ENCODE assay signal across 13 cellular contexts in the genomic region with DNA sequence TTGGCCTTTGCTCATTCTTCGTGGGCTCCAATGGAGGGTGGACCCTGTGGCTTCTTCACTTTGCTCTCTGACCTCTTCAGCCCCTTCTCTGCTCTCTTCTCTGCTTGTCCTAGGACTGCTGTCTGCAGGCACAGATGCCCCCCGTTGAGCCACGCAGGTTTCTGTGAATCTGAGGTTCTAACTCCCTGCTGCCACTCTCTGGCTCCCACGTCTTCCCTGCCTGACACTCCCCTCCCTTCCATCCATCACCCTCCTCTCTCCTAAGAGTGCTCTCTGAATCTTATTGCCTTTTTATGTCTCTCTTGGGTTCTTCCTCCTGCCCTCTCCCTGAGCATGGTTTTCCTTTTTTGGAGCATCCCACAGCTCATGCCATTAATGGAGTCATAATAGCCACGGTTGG.
A peak's percentile ranks its signal among the peaks of the same experiment; 100 is the strongest.
DNase-seq lines count a peak whose midpoint lies in the region; ATAC-seq and TF ChIP-seq lines count a peak whose summit lies in the region.
"Had no signal": no experiment of that assay in that cellular context is flagged by ENCODE, and none has a peak within 500 bp of the region (broad histone marks: within the 10 kb centered on the region; RNA-seq: fewer than 3 reads in every experiment).

No MANE protein-coding gene starts in this region.

- peak overlapping the region; percentile 55 for H3K27ac Mint-ChIP-seq in central memory CD8-positive, alpha-beta T cell (ENCODE audit: low read depth)
- H3K27ac Mint-ChIP-seq in nephron: peak overlapping the region in 2 of 3 experiments; percentile 40 to 42
- H3K27ac Mint-ChIP-seq in type B pancreatic cell: no peak overlapping the region

- no peaks in the 10 kb centered on the region for H3K36me3 Mint-ChIP-seq in central memory CD8-positive, alpha-beta T cell (ENCODE audit: insufficient read depth)
- H3K36me3 Mint-ChIP-seq in nephron (ENCODE audit: low read depth) (peaks cover 13% of the 10 kb centered on the region), type B pancreatic cell (peaks cover 12% of the 10 kb centered on the region)
- H3K36me3 Mint-ChIP-seq: CD8-positive, alpha-beta memory T cell had no signal

- TF ChIP-seq CTCF in nephron (IDR thresholded peaks at IDR 0.05; ENCODE audit: unreplicated experiment in 3 of 3) (no peak), type B pancreatic cell (conservative IDR thresholded peaks at IDR 0.05) (no peak)

- no peak for ATAC-seq in central memory CD8-positive, alpha-beta T cell (replicated peaks; ENCODE audit: extremely low read depth, poor library complexity, severe bottlenecking)
- ATAC-seq: HCT116 had no signal

- in situ Hi-C loops in KBM-7 (cut with MboI; ENCODE audit: low pct_unique_long_range_greater_than_20kb, low sequenced_read_pairs): no loop called here

- no peaks in the 10 kb centered on the region for H3K9me3 Mint-ChIP-seq in central memory CD8-positive, alpha-beta T cell
- H3K9me3 Mint-ChIP-seq in nephron (no peaks in the 10 kb centered on the region), type B pancreatic cell (no peaks in the 10 kb centered on the region)
- H3K9me3 Mint-ChIP-seq: CD8-positive, alpha-beta memory T cell had no signal

- no peak overlapping the region for H3K4me3 Mint-ChIP-seq in central memory CD8-positive, alpha-beta T cell
- H3K4me3 Mint-ChIP-seq in nephron: peak overlapping the region in 2 of 3 experiments; percentile 0 to 5
- H3K4me3 Mint-ChIP-seq in type B pancreatic cell: peak overlapping the region; percentile 46
- H3K4me3 Mint-ChIP-seq: CD8-positive, alpha-beta memory T cell had no signal

- no peaks in the 10 kb centered on the region for H3K27me3 Mint-ChIP-seq in central memory CD8-positive, alpha-beta T cell
- H3K27me3 Mint-ChIP-seq in nephron (ENCODE audit: low read depth) (peaks cover 77% of the 10 kb centered on the region), type B pancreatic cell (peaks cover 38% of the 10 kb centered on the region)

- DNase-seq in NCI-H146 (lab: John Stamatoyannopoulos, UW) (peak; percentile 55), NCI-H146 treated with DMSO at 0.1 percent for 48 hours (lab: John Stamatoyannopoulos, UW; ENCODE audit: unreplicated experiment) (no peak), type B pancreatic cell (ENCODE audit: extremely low spot score, unreplicated experiment) (no peak), ecto neural progenitor cell (ENCODE audit: low spot score) (no peak), KBM-7 (no peak), DMS79 treated with DMSO at 0.1 percent for 48 hours (lab: John Stamatoyannopoulos, UW) (no peak)
- no peak for DNase-seq in central memory CD8-positive, alpha-beta T cell (ENCODE audit: low spot score in 2 of 2)
- DNase-seq: AML-193; Caco-2; CD8-positive, alpha-beta memory T cell; GF-D8 had no signal

- peaks cover 2% of the 10 kb centered on the region for H3K4me1 Mint-ChIP-seq in central memory CD8-positive, alpha-beta T cell
- H3K4me1 Mint-ChIP-seq in nephron: peaks cover 52% of the 10 kb centered on the region
- H3K4me1 Mint-ChIP-seq in type B pancreatic cell (ENCODE audit: unreplicated experiment): peaks cover 35% of the 10 kb centered on the region
